Comparison of ENCODE assay signal across 12 cellular contexts in genomic region chr19:41362143-41362847, GRCh38. TPM values are rescaled to one million over a fixed set of nuclear protein-coding genes. Genes with fewer than 3 reads are reported as not detected.
DNase-seq lines count a peak whose midpoint lies in the region; ATAC-seq and TF ChIP-seq lines count a peak whose summit lies in the region.
"Had no signal": no experiment of that assay in that cellular context is flagged by ENCODE, and none has a peak within 500 bp of the region (broad histone marks: within the 10 kb centered on the region; RNA-seq: fewer than 3 reads in every experiment).

No MANE protein-coding gene starts in this region.

- H3K27ac ChIP-seq in CD4-positive, alpha-beta T cell (ENCODE audit: low read depth, low read length), result peak overlapping the region; percentile 99
- H3K27ac ChIP-seq in HEK293 (ENCODE audit: extremely low read depth, low read depth, low read length) (0 out of 2 replicates have a peak overlapping the region, but pooled peaks have one; percentile 17), breast epithelium (peak overlapping the region; percentile 97 to 99), sigmoid colon (peak overlapping the region in 2 of 4 donors; percentile 95)

- no peak for ATAC-seq in CD4-positive, alpha-beta T cell (ENCODE audit: poor library complexity)
- ATAC-seq in naive B cell (ENCODE audit: low read depth in 2 of 2) (no peak), left ventricle myocardium superior (no peak)

- POLR2A ChIA-PET in CD4-positive, alpha-beta T cell (lab: Charles Lee), result interaction anchor here (3.7 to 5.3 kb wide), 2 partner anchors 11 to 98 kb away, joined by 108 to 148 read pairs; partner anchors contain the start of genes HNRNPUL1 and TGFB1
- POLR2A ChIA-PET in HEK293 (lab: Yijun Ruan, JAX), result interaction anchor here (0.6 to 4.7 kb wide), 3 partner anchors 10 to 99 kb away, joined by 3 to 73 read pairs (median 26); partner anchors contain the start of gene HNRNPUL1

- intact Hi-C loops in CD4-positive, alpha-beta T cell (cut with DNase I, micrococcal nuclease), result loop anchor here in 1 of 2 experiments (5.0 kb wide), 2 partner anchors 35 to 715 kb away; partner anchors contain the start of gene ZNF574
- intact Hi-C loops in breast epithelium (cut with DNase I; ENCODE audit: low total_unique reads) (no loop called here), sigmoid colon (cut with DNase I) (no loop called here), left ventricle myocardium superior (cut with micrococcal nuclease) (no loop called here)

- peak overlapping the region; percentile 94 for H3K4me3 Mint-ChIP-seq in CD4-positive, alpha-beta T cell
- H3K4me3 Mint-ChIP-seq in naive B cell, result peak overlapping the region in 5 of 8 donors; percentile 94 to 99 (median 96)

- H3K4me1 ChIP-seq in HEK293 (ENCODE audit: control insufficient read depth, insufficient read depth, low read length) (0 out of 2 replicates have a peak, but pooled peaks cover 5% of the 10 kb centered on the region), breast epithelium (no peaks in the 10 kb centered on the region), sigmoid colon (peaks cover 0 to 24% (median 15%) of the 10 kb centered on the region in 4 donors)

- CTCF ChIA-PET in CD4-positive, alpha-beta T cell (lab: Charles Lee), result interaction anchor here (0.7 to 3.1 kb wide), 2 partner anchors 9 to 981 kb away, joined by 3 to 17 read pairs; partner anchors contain the start of gene TGFB1
- CTCF ChIA-PET in HEK293 (lab: Yijun Ruan, JAX), result interaction anchor here (1.6 to 5.3 kb wide), 2 partner anchors 9 to 201 kb away, joined by 8 to 64 read pairs; partner anchors contain the start of gene TGFB1

- no peak for TF ChIP-seq EP300 in sigmoid colon (IDR thresholded peaks at IDR 0.05)

- H3K36me3 ChIP-seq in HEK293 (ENCODE audit: control insufficient read depth in 2 of 2, insufficient read depth in 1 of 2, low read length in 2 of 2) (no peaks in the 10 kb centered on the region; a peak in 1 of 3 replicates), breast epithelium (no peaks in the 10 kb centered on the region), sigmoid colon (no peaks in the 10 kb centered on the region)

- H3K27me3 ChIP-seq in CD4-positive, alpha-beta T cell (ENCODE audit: control insufficient read depth, insufficient read depth, low read length), result no peaks in the 10 kb centered on the region
- H3K27me3 ChIP-seq in breast epithelium (no peaks in the 10 kb centered on the region), sigmoid colon (no peaks in the 10 kb centered on the region)

- H3K9me3 Mint-ChIP-seq in CD4-positive, alpha-beta T cell, result no peaks in the 10 kb centered on the region
- no peaks in the 10 kb centered on the region for H3K9me3 Mint-ChIP-seq in naive B cell

- H3K36me3 Mint-ChIP-seq in CD4-positive, alpha-beta T cell (ENCODE audit: low read depth), result peaks cover 13% of the 10 kb centered on the region
- no peaks in the 10 kb centered on the region for H3K36me3 Mint-ChIP-seq in naive B cell

- no peak for DNase-seq in CD4-positive, alpha-beta T cell
- DNase-seq in breast epithelium (ENCODE audit: low spot score in 2 of 2), result no peak
- DNase-seq in naive B cell, result no peak
- no peak for DNase-seq in sigmoid colon
- no peak for DNase-seq in mucosa of gallbladder (ENCODE audit: low spot score)
- DNase-seq in left ventricle myocardium superior, result no peak
- no peak for DNase-seq in UCSD-AML1 (lab: John Stamatoyannopoulos, UW; ENCODE audit: unreplicated experiment)
- DNase-seq: amniotic stem cell; NCI-H446 treated with DMSO at 0.1 percent for 48 hours; SHP77; stimulated activated CD4-positive, alpha-beta T cell treated with anti-CD3 and anti-CD28 coated beads, Interleukin-15, amount 100 ng/mL, for 24 hours had no signal

- TF ChIP-seq POLR2A in breast epithelium (IDR thresholded peaks at IDR 0.05) (no peak), sigmoid colon (IDR thresholded peaks at IDR 0.05) (no peak)

- H3K27ac Mint-ChIP-seq in CD4-positive, alpha-beta T cell, result peak overlapping the region; percentile 98
- H3K27ac Mint-ChIP-seq in naive B cell, result peak overlapping the region; percentile 32 to 100 (median 79)

- no peak overlapping the region for H3K4me3 ChIP-seq in HEK293 (ENCODE audit: low read depth, low read length)
- H3K4me3 ChIP-seq in breast epithelium, result no peak overlapping the region
- no peak overlapping the region for H3K4me3 ChIP-seq in sigmoid colon

- WGBS in sigmoid colon, 2 donors, result 55 to 79% methylated on average over 10 of the region's 10 CpGs

- peaks cover 55% of the 10 kb centered on the region for H3K4me1 Mint-ChIP-seq in CD4-positive, alpha-beta T cell (ENCODE audit: low read depth)
- peaks cover 19 to 33% (median 30%) of the 10 kb centered on the region in 3 donors for H3K4me1 Mint-ChIP-seq in naive B cell

- no peak for TF ChIP-seq CTCF in CD4-positive, alpha-beta T cell (IDR thresholded peaks at IDR 0.05)
- no peak for TF ChIP-seq CTCF in HEK293 (tag by site-specific recombination; IDR thresholded peaks at IDR 0.05)
- no peak for TF ChIP-seq CTCF in breast epithelium (IDR thresholded peaks at IDR 0.05)
- no peak for TF ChIP-seq CTCF in sigmoid colon (IDR thresholded peaks at IDR 0.05)

- H3K9me3 ChIP-seq in CD4-positive, alpha-beta T cell (ENCODE audit: control insufficient read depth, low read length), result no peaks in the 10 kb centered on the region
- no peaks in the 10 kb centered on the region for H3K9me3 ChIP-seq in HEK293 (ENCODE audit: control insufficient read depth, insufficient read depth, low read depth, low read length)
- H3K9me3 ChIP-seq in breast epithelium, result no peaks in the 10 kb centered on the region
- no peaks in the 10 kb centered on the region for H3K9me3 ChIP-seq in sigmoid colon

- H3K27me3 Mint-ChIP-seq in CD4-positive, alpha-beta T cell, result no peaks in the 10 kb centered on the region
- no peaks in the 10 kb centered on the region for H3K27me3 Mint-ChIP-seq in naive B cell

TF ChIP-seq in HEK293, 187 proteins besides CTCF, POLR2A, EP300 and RAD21:
- TF ChIP-seq ZNF350 (tag by site-specific recombination; IDR thresholded peaks at IDR 0.05), result no peak
- TF ChIP-seq ZNF146 (tag by site-specific recombination; IDR thresholded peaks at IDR 0.05), result no peak
- TF ChIP-seq ZNF37A (tag by site-specific recombination; IDR thresholded peaks at IDR 0.05), result no peak
- TF ChIP-seq, protein P1, sequence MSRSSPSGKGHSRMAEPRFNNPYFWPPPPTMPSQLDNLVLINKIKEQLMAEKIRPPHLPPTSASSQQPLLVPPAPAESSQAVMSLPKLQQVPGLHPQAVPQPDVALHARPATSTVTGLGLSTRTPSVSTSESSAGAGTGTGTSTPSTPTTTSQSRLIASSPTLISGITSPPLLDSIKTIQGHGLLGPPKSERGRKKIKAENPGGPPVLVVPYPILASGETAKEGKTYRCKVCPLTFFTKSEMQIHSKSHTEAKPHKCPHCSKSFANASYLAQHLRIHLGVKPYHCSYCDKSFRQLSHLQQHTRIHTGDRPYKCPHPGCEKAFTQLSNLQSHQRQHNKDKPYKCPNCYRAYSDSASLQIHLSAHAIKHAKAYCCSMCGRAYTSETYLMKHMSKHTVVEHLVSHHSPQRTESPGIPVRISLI (tag by site-specific recombination; IDR thresholded peaks at IDR 0.05), result peak; percentile 76; the same call in 1 of the 2 replicates
- TF ChIP-seq SCRT2 (tag by site-specific recombination; IDR thresholded peaks at IDR 0.05), result 0 out of 2 replicates have a peak, but pooled peaks have one; percentile 8
- TF ChIP-seq KLF8 (tag by site-specific recombination; IDR thresholded peaks at IDR 0.05), result no peak
- no peak for TF ChIP-seq YY1 (tag by site-specific recombination; IDR thresholded peaks at IDR 0.05)

RNA-seq across cellular contexts. Expression of gene B9D2, which starts 1.7 kb away (rescaled TPM):
- total RNA-seq in CD4-positive, alpha-beta T cell, result 10 to 100 TPM; 21.1 to 26.8 TPM
- total RNA-seq in breast epithelium (1 to 10 TPM; 4.0 to 7.3 (median 4.3) TPM), sigmoid colon (10 to 100 TPM in 3 of 4 donors, 1 to 10 TPM in 1; 7.5 to 14.5 (median 13.6) TPM), mucosa of gallbladder (12.8 TPM), left ventricle myocardium superior (3.7 TPM)
- polyA plus RNA-seq in naive B cell (ENCODE audit: low read depth in 6 of 6) (10 to 100 TPM in 5 of 6 donors, 1 to 10 TPM in 1; 3.2 to 17.3 (median 14.3) TPM), sigmoid colon (10 to 100 TPM in 1 of 3 donors, 1 to 10 TPM in 2; 7.2 to 10.1 (median 8.4) TPM)

RNA-seq across cellular contexts. Expression of gene TGFB1, which starts 8.6 kb away (rescaled TPM):
- 100 to 1,000 TPM; 406 to 416 TPM for total RNA-seq in CD4-positive, alpha-beta T cell
- 10 to 100 TPM; 12.0 to 21.4 (median 13.4) TPM for total RNA-seq in breast epithelium
- polyA plus RNA-seq in naive B cell (ENCODE audit: low read depth in 6 of 6), result 10 to 100 TPM; 20.1 to 61.9 (median 35.4) TPM
- total RNA-seq in sigmoid colon, result 10 to 100 TPM; 16.4 to 27.1 (median 18.1) TPM
- 10 to 100 TPM in 1 of 3 donors, 1 to 10 TPM in 2; 6.5 to 25.0 (median 7.2) TPM for polyA plus RNA-seq in sigmoid colon
- 47.1 TPM for total RNA-seq in mucosa of gallbladder
- 13.2 TPM for total RNA-seq in left ventricle myocardium superior

RNA-seq across cellular contexts. Expression of gene TMEM91, which starts 14.0 kb away (rescaled TPM):
- total RNA-seq in CD4-positive, alpha-beta T cell, result 1 to 10 TPM; 6.8 to 7.7 TPM
- total RNA-seq in breast epithelium (10 to 100 TPM; 15.7 to 29.2 (median 17.0) TPM), sigmoid colon (10 to 100 TPM; 13.6 to 47.1 (median 22.6) TPM), mucosa of gallbladder (8.6 TPM), left ventricle myocardium superior (3.6 TPM)
- polyA plus RNA-seq in naive B cell (ENCODE audit: low read depth in 6 of 6) (1 to 10 TPM in 5 of 6 donors, not detected in 1; 1.7 to 3.5 (median 2.2) TPM), sigmoid colon (1 to 10 TPM in 2 of 3 donors, under 1 TPM in 1; 0.46 to 9.6 (median 5.8) TPM)

RNA-seq across cellular contexts. Expression of gene EXOSC5, which starts 34.9 kb away (rescaled TPM):
- total RNA-seq in CD4-positive, alpha-beta T cell, result 1 to 10 TPM; 6.5 to 7.5 TPM
- total RNA-seq in breast epithelium (10 to 100 TPM; 18.2 to 20.6 (median 18.7) TPM), sigmoid colon (10 to 100 TPM in 3 of 4 donors, 1 to 10 TPM in 1; 6.6 to 21.4 (median 14.4) TPM), mucosa of gallbladder (12.3 TPM), left ventricle myocardium superior (14.4 TPM)
- polyA plus RNA-seq in naive B cell (ENCODE audit: low read depth in 6 of 6) (10 to 100 TPM; 48.5 to 74.5 (median 62.6) TPM), sigmoid colon (10 to 100 TPM; 11.6 to 32.7 (median 15.6) TPM)

RNA-seq across cellular contexts. Expression of gene BCKDHA, which starts 35.3 kb away (rescaled TPM):
- total RNA-seq in CD4-positive, alpha-beta T cell, result 10 to 100 TPM; 12.2 to 13.1 TPM
- 10 to 100 TPM; 40.3 to 54.6 (median 53.1) TPM for total RNA-seq in breast epithelium
- polyA plus RNA-seq in naive B cell (ENCODE audit: low read depth in 6 of 6), result 10 to 100 TPM; 50.3 to 79.8 (median 68.0) TPM
- 10 to 100 TPM; 29.6 to 35.7 (median 33.6) TPM for total RNA-seq in sigmoid colon
- 10 to 100 TPM; 19.0 to 32.9 (median 31.2) TPM for polyA plus RNA-seq in sigmoid colon
- 26.4 TPM for total RNA-seq in mucosa of gallbladder
- total RNA-seq in left ventricle myocardium superior, result 49.2 TPM
